ENCODE assay signal across 8 cellular contexts in the genomic region with DNA sequence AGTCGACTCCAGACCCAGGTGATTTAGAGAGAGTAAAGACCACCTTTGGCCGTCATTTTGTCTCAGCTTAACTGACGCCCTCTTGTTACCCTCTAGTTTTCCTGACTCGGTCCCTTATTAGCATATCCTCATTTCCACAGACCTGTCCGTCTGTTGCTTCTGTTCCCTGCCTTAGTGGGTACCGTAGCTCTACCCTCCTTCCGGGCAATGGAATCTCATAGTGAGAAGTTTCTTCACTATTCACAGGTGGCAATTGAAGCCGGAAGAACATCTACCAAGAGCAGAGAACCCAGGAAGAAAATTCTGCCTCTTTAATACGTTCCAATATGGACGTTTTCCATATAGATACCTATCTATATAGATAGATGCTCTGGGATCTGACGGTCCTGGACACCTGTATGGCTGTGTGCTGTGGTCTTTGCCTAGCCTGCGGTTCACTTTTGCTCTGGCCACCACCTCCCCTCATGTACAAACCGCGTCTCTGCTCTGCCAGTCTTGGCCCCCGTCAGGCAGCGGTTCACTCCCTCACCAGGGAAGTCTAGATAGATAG. TPM values are rescaled to one million over a fixed set of nuclear protein-coding genes. Genes with fewer than 3 reads are reported as not detected.
DNase-seq lines count a peak whose midpoint lies in the region; ATAC-seq and TF ChIP-seq lines count a peak whose summit lies in the region.

No MANE protein-coding gene starts in this region.

- H2AFZ ChIP-seq in neural cell (ENCODE audit: low read depth, low read length): peak overlapping the region; percentile 51

- CTCF ChIA-PET in activated B cell treated with CpG ODN at 0.5 μM for 24 hours (lab: Charles Lee): no interaction called here

- peaks cover 3% of the 10 kb centered on the region for H3K36me3 ChIP-seq in neural cell (ENCODE audit: insufficient read depth, low read length)

- H3K9me2 ChIP-seq in neural cell (ENCODE audit: insufficient read depth, low read length): no peaks in the 10 kb centered on the region

- TF ChIP-seq RAD21 in neural cell (conservative IDR thresholded peaks at IDR 0.05): peak; percentile 32

- peaks cover 55% of the 10 kb centered on the region for H3K36me3 Mint-ChIP-seq in activated B cell treated with CpG ODN at 0.5 μM for 24 hours (ENCODE audit: low read depth)

- H3K4me1 Mint-ChIP-seq in activated B cell treated with CpG ODN at 0.5 μM for 24 hours: peaks cover 49% of the 10 kb centered on the region

- H3F3A ChIP-seq in neural cell (ENCODE audit: insufficient read depth, low read length, poor library complexity, severe bottlenecking): no peaks in the 10 kb centered on the region

- intact Hi-C loops in activated B cell treated with CpG ODN at 0.5 μM for 24 hours (cut with micrococcal nuclease): loop anchor here (5.0 kb wide), 2 partner anchors 408 to 1187 kb away; no protein-coding TSS in a partner anchor

- no peaks in the 10 kb centered on the region for H4K20me1 ChIP-seq in neural cell (ENCODE audit: insufficient read depth)

- no peaks in the 10 kb centered on the region for H3K27me3 Mint-ChIP-seq in activated B cell treated with CpG ODN at 0.5 μM for 24 hours

- H3K4me3 ChIP-seq in Jurkat, Clone E6-1 (ENCODE audit: low read length): peak overlapping the region; percentile 70
- H3K4me3 ChIP-seq in neural cell (ENCODE audit: low read length): peak overlapping the region; percentile 83

- peak overlapping the region; percentile 87 for H3K4me2 ChIP-seq in neural cell (ENCODE audit: low read length)

- H3K9me3 Mint-ChIP-seq in activated B cell treated with CpG ODN at 0.5 μM for 24 hours: no peaks in the 10 kb centered on the region

- peak overlapping the region; percentile 86 for H3K9ac ChIP-seq in neural cell (ENCODE audit: low read length)

- POLR2A ChIA-PET in activated B cell treated with CpG ODN at 0.5 μM for 24 hours (lab: Charles Lee): interaction anchor here (1.1 kb wide), 1 partner anchor 406 kb away, joined by 3 read pairs; no protein-coding TSS in a partner anchor

- peak overlapping the region; percentile 96 for H3K27ac Mint-ChIP-seq in activated B cell treated with CpG ODN at 0.5 μM for 24 hours

- peak overlapping the region; percentile 95 for H3K27ac ChIP-seq in neural cell (ENCODE audit: low read length)

- peak; percentile 1 for DNase-seq in NCI-H510A (lab: John Stamatoyannopoulos, UW)
- no peak for DNase-seq in NCI-H510A treated with DMSO at 0.1 percent for 48 hours (lab: John Stamatoyannopoulos, UW)
- DNase-seq in Jurkat, Clone E6-1 (ENCODE audit: low read depth, low spot score): peak; percentile 21
- no peak for DNase-seq in activated B cell treated with CpG ODN at 0.5 μM for 24 hours
- peak; percentile 2 for DNase-seq in fibroblast of gingiva (ENCODE audit: low read depth)
- no peak for DNase-seq in iPS-NIHi11 (ENCODE audit: low spot score)

- H3K4me3 Mint-ChIP-seq in activated B cell treated with CpG ODN at 0.5 μM for 24 hours: peak overlapping the region; percentile 100

- H3K9me3 ChIP-seq in neural cell (ENCODE audit: low read length): no peaks in the 10 kb centered on the region

- TF ChIP-seq CTCF in activated B cell treated with CpG ODN at 0.5 μM for 24 hours (IDR thresholded peaks at IDR 0.05) (no peak), neural cell (IDR thresholded peaks at IDR 0.05; ENCODE audit: poor library complexity, severe bottlenecking) (no peak)

- H3K79me2 ChIP-seq in neural cell (replicated peaks; ENCODE audit: insufficient read depth, low read length): peaks cover 89% of the 10 kb centered on the region

- no peaks in the 10 kb centered on the region for H3K27me3 ChIP-seq in neural cell (ENCODE audit: insufficient read depth, low read depth, low read length)

- TF ChIP-seq EP300 in neural cell (conservative IDR thresholded peaks at IDR 0.05; ENCODE audit: poor library complexity, severe bottlenecking): no peak

- ATAC-seq in GM21737 (IDR thresholded peaks at IDR 0.05; ENCODE audit: unreplicated experiment) (peak; percentile 11), activated B cell treated with CpG ODN at 0.5 μM for 24 hours (ENCODE audit: low read depth) (peak; percentile 5)

TF ChIP-seq in neural cell, 6 proteins besides CTCF, POLR2A, EP300 and RAD21:
- TF ChIP-seq MXI1 (conservative IDR thresholded peaks at IDR 0.05; ENCODE audit: poor library complexity, severe bottlenecking) (peak; percentile 12), SMC3 (conservative IDR thresholded peaks at IDR 0.05; ENCODE audit: poor library complexity) (peak; percentile 35), TAF1 (IDR thresholded peaks at IDR 0.05; ENCODE audit: low read depth) (no peak)

RNA-seq across cellular contexts. Expression of gene TMEM161B, which starts 0.7 kb away (rescaled TPM):
- polyA plus RNA-seq in Jurkat, Clone E6-1 (2012; ENCODE audit: insufficient read depth, insufficient read length): 11.6 TPM
- total RNA-seq in activated B cell treated with CpG ODN at 0.5 μM for 24 hours: 26.4 and 31.1 TPM in 2 replicates
- 72.0 and 77.6 TPM in 2 replicates for polyA plus RNA-seq in neural cell
- 72.3 and 87.6 TPM in 2 replicates for polyA minus RNA-seq in neural cell

Comparison
In these comparisons a context has a peak if more than half of its experiments do, and no peak if none do; other contexts are left out.
1. DNase-seq: peak in NCI-H510A (single experiment), Jurkat, Clone E6-1 (single experiment) and fibroblast of gingiva (single experiment); none in NCI-H510A treated with DMSO at 0.1 percent for 48 hours (single experiment), activated B cell treated with CpG ODN at 0.5 μM for 24 hours (single experiment) and iPS-NIHi11 (single experiment).